ENCODE assay signal across 1 cellular context in genomic region chr7:6106140-6106904, GRCh38.
TF ChIP-seq lines count a peak whose summit lies in the region.

No MANE protein-coding gene starts in this region.

TF ChIP-seq in HepG2, 621 proteins besides CTCF, POLR2A, EP300 and RAD21 (continued from another document):
- TF ChIP-seq ZNF646 (CRISPR knock-in tag; IDR thresholded peaks at IDR 0.05) (no peak), MYC (CRISPR knock-in tag; IDR thresholded peaks at IDR 0.05; ENCODE audit: borderline replicate concordance) (no peak), ZNF572 (CRISPR knock-in tag; IDR thresholded peaks at IDR 0.05) (no peak)
